1 cellular context compared by ENCODE assay signal in genomic region chr9:95269803-95270445, GRCh38.
A peak's percentile ranks its signal among the peaks of the same experiment; 100 is the strongest.
TF ChIP-seq lines count a peak whose summit lies in the region.
"Not testable (repeated sequence)": the region's sequence is repeated elsewhere in the genome, so short reads cannot be mapped to it uniquely, and the experiment has no call there.

No MANE protein-coding gene starts in this region.

TF ChIP-seq in HepG2, 621 proteins besides CTCF, POLR2A, EP300 and RAD21 (continued from another document and continues in another):
- TF ChIP-seq, protein P1, sequence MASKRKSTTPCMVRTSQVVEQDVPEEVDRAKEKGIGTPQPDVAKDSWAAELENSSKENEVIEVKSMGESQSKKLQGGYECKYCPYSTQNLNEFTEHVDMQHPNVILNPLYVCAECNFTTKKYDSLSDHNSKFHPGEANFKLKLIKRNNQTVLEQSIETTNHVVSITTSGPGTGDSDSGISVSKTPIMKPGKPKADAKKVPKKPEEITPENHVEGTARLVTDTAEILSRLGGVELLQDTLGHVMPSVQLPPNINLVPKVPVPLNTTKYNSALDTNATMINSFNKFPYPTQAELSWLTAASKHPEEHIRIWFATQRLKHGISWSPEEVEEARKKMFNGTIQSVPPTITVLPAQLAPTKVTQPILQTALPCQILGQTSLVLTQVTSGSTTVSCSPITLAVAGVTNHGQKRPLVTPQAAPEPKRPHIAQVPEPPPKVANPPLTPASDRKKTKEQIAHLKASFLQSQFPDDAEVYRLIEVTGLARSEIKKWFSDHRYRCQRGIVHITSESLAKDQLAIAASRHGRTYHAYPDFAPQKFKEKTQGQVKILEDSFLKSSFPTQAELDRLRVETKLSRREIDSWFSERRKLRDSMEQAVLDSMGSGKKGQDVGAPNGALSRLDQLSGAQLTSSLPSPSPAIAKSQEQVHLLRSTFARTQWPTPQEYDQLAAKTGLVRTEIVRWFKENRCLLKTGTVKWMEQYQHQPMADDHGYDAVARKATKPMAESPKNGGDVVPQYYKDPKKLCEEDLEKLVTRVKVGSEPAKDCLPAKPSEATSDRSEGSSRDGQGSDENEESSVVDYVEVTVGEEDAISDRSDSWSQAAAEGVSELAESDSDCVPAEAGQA (IDR thresholded peaks at IDR 0.05; ENCODE audit: low read depth): 0 out of 2 replicates have a peak, but pooled peaks have one; percentile 30
- TF ChIP-seq, protein P1 (CRISPR knock-in tag; IDR thresholded peaks at IDR 0.05; ENCODE audit: borderline replicate concordance): not testable (repeated sequence)
- TF ChIP-seq TCF7 (IDR thresholded peaks at IDR 0.05; ENCODE audit: low read depth): 0 out of 2 replicates have a peak, but pooled peaks have one; percentile 19
- TF ChIP-seq, protein P2, sequence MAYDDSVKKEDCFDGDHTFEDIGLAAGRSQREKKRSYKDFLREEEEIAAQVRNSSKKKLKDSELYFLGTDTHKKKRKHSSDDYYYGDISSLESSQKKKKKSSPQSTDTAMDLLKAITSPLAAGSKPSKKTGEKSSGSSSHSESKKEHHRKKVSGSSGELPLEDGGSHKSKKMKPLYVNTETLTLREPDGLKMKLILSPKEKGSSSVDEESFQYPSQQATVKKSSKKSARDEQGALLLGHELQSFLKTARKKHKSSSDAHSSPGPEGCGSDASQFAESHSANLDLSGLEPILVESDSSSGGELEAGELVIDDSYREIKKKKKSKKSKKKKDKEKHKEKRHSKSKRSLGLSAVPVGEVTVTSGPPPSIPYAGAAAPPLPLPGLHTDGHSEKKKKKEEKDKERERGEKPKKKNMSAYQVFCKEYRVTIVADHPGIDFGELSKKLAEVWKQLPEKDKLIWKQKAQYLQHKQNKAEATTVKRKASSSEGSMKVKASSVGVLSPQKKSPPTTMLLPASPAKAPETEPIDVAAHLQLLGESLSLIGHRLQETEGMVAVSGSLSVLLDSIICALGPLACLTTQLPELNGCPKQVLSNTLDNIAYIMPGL (CRISPR knock-in tag; IDR thresholded peaks at IDR 0.05; ENCODE audit: borderline replicate concordance in 1 of 2, low read depth in 1 of 2): 0 out of 4 replicates have a peak, but pooled peaks of 1 of the 2 experiments have one; percentile 11
- TF ChIP-seq POLR2G (IDR thresholded peaks at IDR 0.05; ENCODE audit: low read depth, low read length): peak; percentile 54
- TF ChIP-seq, protein P3, sequence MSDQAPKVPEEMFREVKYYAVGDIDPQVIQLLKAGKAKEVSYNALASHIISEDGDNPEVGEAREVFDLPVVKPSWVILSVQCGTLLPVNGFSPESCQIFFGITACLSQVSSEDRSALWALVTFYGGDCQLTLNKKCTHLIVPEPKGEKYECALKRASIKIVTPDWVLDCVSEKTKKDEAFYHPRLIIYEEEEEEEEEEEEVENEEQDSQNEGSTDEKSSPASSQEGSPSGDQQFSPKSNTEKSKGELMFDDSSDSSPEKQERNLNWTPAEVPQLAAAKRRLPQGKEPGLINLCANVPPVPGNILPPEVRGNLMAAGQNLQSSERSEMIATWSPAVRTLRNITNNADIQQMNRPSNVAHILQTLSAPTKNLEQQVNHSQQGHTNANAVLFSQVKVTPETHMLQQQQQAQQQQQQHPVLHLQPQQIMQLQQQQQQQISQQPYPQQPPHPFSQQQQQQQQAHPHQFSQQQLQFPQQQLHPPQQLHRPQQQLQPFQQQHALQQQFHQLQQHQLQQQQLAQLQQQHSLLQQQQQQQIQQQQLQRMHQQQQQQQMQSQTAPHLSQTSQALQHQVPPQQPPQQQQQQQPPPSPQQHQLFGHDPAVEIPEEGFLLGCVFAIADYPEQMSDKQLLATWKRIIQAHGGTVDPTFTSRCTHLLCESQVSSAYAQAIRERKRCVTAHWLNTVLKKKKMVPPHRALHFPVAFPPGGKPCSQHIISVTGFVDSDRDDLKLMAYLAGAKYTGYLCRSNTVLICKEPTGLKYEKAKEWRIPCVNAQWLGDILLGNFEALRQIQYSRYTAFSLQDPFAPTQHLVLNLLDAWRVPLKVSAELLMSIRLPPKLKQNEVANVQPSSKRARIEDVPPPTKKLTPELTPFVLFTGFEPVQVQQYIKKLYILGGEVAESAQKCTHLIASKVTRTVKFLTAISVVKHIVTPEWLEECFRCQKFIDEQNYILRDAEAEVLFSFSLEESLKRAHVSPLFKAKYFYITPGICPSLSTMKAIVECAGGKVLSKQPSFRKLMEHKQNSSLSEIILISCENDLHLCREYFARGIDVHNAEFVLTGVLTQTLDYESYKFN (CRISPR knock-in tag; conservative IDR thresholded peaks at IDR 0.05): peak; percentile 84
- peak; percentile 32; the same call in 1 of the 2 replicates for TF ChIP-seq RCOR2 (CRISPR knock-in tag; IDR thresholded peaks at IDR 0.05)
- 0 out of 2 replicates have a peak, but pooled peaks have one; percentile 27 for TF ChIP-seq MIER3 (CRISPR knock-in tag; IDR thresholded peaks at IDR 0.05; ENCODE audit: borderline replicate concordance)
- TF ChIP-seq NR2F6, SOX6 (IDR thresholded peaks at IDR 0.05): not testable (repeated sequence)
- 0 out of 2 replicates have a peak, but pooled peaks have one; percentile 15 for TF ChIP-seq NR2F6 (CRISPR knock-in tag; IDR thresholded peaks at IDR 0.05)
- TF ChIP-seq, protein P4, sequence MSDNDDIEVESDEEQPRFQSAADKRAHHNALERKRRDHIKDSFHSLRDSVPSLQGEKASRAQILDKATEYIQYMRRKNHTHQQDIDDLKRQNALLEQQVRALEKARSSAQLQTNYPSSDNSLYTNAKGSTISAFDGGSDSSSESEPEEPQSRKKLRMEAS (IDR thresholded peaks at IDR 0.05): peak; percentile 62; the same call in 1 of the 2 replicates
- peak; percentile 47; the same call in 1 of the 2 replicates for TF ChIP-seq HOXA3 (CRISPR knock-in tag; IDR thresholded peaks at IDR 0.05)
- peak; percentile 29; the same call in 1 of the 2 replicates for TF ChIP-seq ZNF224 (CRISPR knock-in tag; IDR thresholded peaks at IDR 0.05)
- TF ChIP-seq ONECUT2 (CRISPR knock-in tag; IDR thresholded peaks at IDR 0.05): peak; percentile 91
- TF ChIP-seq ZNF512B (CRISPR knock-in tag; IDR thresholded peaks at IDR 0.05; ENCODE audit: borderline replicate concordance): peak; percentile 77; the same call in 1 of the 2 replicates
- peak; percentile 63 for TF ChIP-seq ASH2L (IDR thresholded peaks at IDR 0.05; ENCODE audit: insufficient read length, low read depth, low read length)
- peak; percentile 44; the same call in 1 of the 2 replicates for TF ChIP-seq MYC (CRISPR knock-in tag; IDR thresholded peaks at IDR 0.05; ENCODE audit: borderline replicate concordance)
- peak; percentile 75; the same call in 1 of the 2 replicates for TF ChIP-seq ETV5 (CRISPR knock-in tag; IDR thresholded peaks at IDR 0.05; ENCODE audit: borderline replicate concordance)
- TF ChIP-seq IRF2 (CRISPR knock-in tag; IDR thresholded peaks at IDR 0.05): peak; percentile 62; the same call in 1 of the 2 replicates
- peak; percentile 38; the same call in 1 of the 2 replicates for TF ChIP-seq DMAP1 (CRISPR knock-in tag; IDR thresholded peaks at IDR 0.05)
- TF ChIP-seq ZFY (CRISPR knock-in tag; IDR thresholded peaks at IDR 0.05): peak; percentile 54
- TF ChIP-seq ZMYM3 (CRISPR knock-in tag; IDR thresholded peaks at IDR 0.05): peak; percentile 21; the same call in 1 of the 2 replicates
- TF ChIP-seq MED1 (CRISPR knock-in tag; IDR thresholded peaks at IDR 0.05): peak; percentile 62; the same call in 1 of the 2 replicates
- TF ChIP-seq, protein P5, sequence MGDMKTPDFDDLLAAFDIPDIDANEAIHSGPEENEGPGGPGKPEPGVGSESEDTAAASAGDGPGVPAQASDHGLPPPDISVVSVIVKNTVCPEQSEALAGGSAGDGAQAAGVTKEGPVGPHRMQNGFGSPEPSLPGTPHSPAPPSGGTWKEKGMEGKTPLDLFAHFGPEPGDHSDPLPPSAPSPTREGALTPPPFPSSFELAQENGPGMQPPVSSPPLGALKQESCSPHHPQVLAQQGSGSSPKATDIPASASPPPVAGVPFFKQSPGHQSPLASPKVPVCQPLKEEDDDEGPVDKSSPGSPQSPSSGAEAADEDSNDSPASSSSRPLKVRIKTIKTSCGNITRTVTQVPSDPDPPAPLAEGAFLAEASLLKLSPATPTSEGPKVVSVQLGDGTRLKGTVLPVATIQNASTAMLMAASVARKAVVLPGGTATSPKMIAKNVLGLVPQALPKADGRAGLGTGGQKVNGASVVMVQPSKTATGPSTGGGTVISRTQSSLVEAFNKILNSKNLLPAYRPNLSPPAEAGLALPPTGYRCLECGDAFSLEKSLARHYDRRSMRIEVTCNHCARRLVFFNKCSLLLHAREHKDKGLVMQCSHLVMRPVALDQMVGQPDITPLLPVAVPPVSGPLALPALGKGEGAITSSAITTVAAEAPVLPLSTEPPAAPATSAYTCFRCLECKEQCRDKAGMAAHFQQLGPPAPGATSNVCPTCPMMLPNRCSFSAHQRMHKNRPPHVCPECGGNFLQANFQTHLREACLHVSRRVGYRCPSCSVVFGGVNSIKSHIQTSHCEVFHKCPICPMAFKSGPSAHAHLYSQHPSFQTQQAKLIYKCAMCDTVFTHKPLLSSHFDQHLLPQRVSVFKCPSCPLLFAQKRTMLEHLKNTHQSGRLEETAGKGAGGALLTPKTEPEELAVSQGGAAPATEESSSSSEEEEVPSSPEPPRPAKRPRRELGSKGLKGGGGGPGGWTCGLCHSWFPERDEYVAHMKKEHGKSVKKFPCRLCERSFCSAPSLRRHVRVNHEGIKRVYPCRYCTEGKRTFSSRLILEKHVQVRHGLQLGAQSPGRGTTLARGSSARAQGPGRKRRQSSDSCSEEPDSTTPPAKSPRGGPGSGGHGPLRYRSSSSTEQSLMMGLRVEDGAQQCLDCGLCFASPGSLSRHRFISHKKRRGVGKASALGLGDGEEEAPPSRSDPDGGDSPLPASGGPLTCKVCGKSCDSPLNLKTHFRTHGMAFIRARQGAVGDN (CRISPR knock-in tag; IDR thresholded peaks at IDR 0.05): peak; percentile 74
- TF ChIP-seq KDM5A (IDR thresholded peaks at IDR 0.05; ENCODE audit: borderline replicate concordance, low read length): peak; percentile 32; the same call in 1 of the 2 replicates
- peak; percentile 40 for TF ChIP-seq YY1 (IDR thresholded peaks at IDR 0.05; ENCODE audit: insufficient read depth, insufficient replicate concordance, low read depth, low read length)
- TF ChIP-seq SALL1 (CRISPR knock-in tag; IDR thresholded peaks at IDR 0.05): peak; percentile 48
- peak; percentile 66; the same call in 1 of the 2 replicates for TF ChIP-seq HDAC1 (CRISPR knock-in tag; IDR thresholded peaks at IDR 0.05)
- TF ChIP-seq THAP7 (CRISPR knock-in tag; IDR thresholded peaks at IDR 0.05): 0 out of 2 replicates have a peak, but pooled peaks have one; percentile 29
- peak; percentile 54; the same call in 1 of the 2 replicates for TF ChIP-seq DPF2 (CRISPR knock-in tag; IDR thresholded peaks at IDR 0.05; ENCODE audit: borderline replicate concordance, low read depth)
- TF ChIP-seq ZMYM4 (CRISPR knock-in tag; IDR thresholded peaks at IDR 0.05): peak; percentile 56; the same call in 1 of the 2 replicates
- peak; percentile 42; the same call in 1 of the 2 replicates for TF ChIP-seq TFAP4 (IDR thresholded peaks at IDR 0.05; ENCODE audit: borderline replicate concordance, low read depth)
- TF ChIP-seq ZBTB20 (CRISPR knock-in tag; IDR thresholded peaks at IDR 0.05; ENCODE audit: borderline replicate concordance, low read depth): peak; percentile 58; the same call in 1 of the 2 replicates
- TF ChIP-seq SAP130 (CRISPR knock-in tag; IDR thresholded peaks at IDR 0.05; ENCODE audit: low read depth): peak; percentile 74
- TF ChIP-seq SOX6 (CRISPR knock-in tag; IDR thresholded peaks at IDR 0.05): peak; percentile 77
- TF ChIP-seq PITX1 (CRISPR knock-in tag; IDR thresholded peaks at IDR 0.05): peak; percentile 78
